In the genomic region with DNA sequence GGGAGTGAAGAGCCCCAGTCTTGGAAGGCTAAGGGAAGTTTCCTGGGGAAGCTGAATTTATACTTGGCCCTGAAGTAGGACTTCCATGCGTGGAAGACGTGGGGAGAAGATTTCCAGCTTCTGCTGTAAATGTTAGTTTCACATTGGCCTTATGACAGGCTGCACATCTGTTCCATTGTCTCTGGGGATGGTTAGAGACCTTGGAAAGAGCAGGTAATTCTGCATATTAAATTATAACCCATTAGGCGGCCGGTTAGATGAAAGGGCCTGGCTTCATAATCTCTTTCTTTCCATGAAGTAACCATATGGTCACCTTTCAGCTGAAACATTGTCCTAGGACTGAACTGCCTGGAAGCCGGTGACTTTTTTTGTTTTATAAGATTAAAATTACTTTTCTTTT, we compare ENCODE assay signal across 19 cellular contexts. TPM values are rescaled to one million over a fixed set of nuclear protein-coding genes. Genes with fewer than 3 reads are reported as not detected.
"Had no signal": no experiment of that assay in that cellular context is flagged by ENCODE, and none has a peak within 500 bp of the region (broad histone marks: within the 10 kb centered on the region; RNA-seq: fewer than 3 reads in every experiment).

No MANE protein-coding gene starts in this region.

- ATAC-seq: activated CD4-positive, CD25-positive, alpha-beta regulatory T cell treated with anti-CD3 and anti-CD28 coated beads, Interleukin-2, amount 50 U/mL, for 24 hours; left lung; natural killer cell treated with Interleukin-12 subunit alpha and Interleukin-12 subunit beta and Interleukin-15 and Interleukin-18, amount 100 ng/mL, for 72 hours had no signal

- H3K4me1 ChIP-seq: left lung, right atrium auricular region, upper lobe of left lung had no signal

- FAIRE-seq: keratinocyte, small intestine had no signal

- DNase-seq: activated CD4-positive, alpha-beta T cell treated with anti-CD3 and anti-CD28 coated beads, Interleukin-2, amount 50 U/mL, for 1 hour; activated naive CD4-positive, alpha-beta T cell treated with Interleukin-2 at 50 U/mL for 16 hours; anterior cingulate cortex; cortex of kidney; effector CD4-positive, alpha-beta T cell; hippocampal formation; left lung; mammary epithelial cell; nucleus accumbens; small intestine; stimulated activated CD4-positive, alpha-beta T cell treated with anti-CD3 and anti-CD28 coated beads, Interleukin-4, amount 100 ng/mL, for 4 hours; upper lobe of left lung had no signal

- H3K4me3 ChIP-seq: esophagus muscularis mucosa, left lung, right atrium auricular region, upper lobe of left lung had no signal

- H3K27me3 ChIP-seq: esophagus muscularis mucosa, left lung, right atrium auricular region, upper lobe of left lung had no signal

- H3K36me3 ChIP-seq: esophagus muscularis mucosa, left lung, right atrium auricular region, upper lobe of left lung had no signal

- H3K9me3 ChIP-seq: esophagus muscularis mucosa, left lung, right atrium auricular region, upper lobe of left lung had no signal

- H3K27ac ChIP-seq: esophagus muscularis mucosa, left lung, upper lobe of left lung had no signal

RNA-seq across cellular contexts. Expression of a gene that starts 37.5 kb away (rescaled TPM):
- total RNA-seq: activated CD8-positive, alpha-beta memory T cell treated with anti-CD3 and anti-CD28 coated beads for 36 hours; mammary epithelial cell; natural killer cell treated with Interleukin-12 subunit alpha and Interleukin-12 subunit beta and Interleukin-15 and Interleukin-18, amount 100 ng/mL, for 72 hours; progenitor cell of endocrine pancreas had no signal
- polyA plus RNA-seq: keratinocyte, mammary epithelial cell had no signal
